Comparison of ENCODE assay signal across 15 cellular contexts in the genomic region with DNA sequence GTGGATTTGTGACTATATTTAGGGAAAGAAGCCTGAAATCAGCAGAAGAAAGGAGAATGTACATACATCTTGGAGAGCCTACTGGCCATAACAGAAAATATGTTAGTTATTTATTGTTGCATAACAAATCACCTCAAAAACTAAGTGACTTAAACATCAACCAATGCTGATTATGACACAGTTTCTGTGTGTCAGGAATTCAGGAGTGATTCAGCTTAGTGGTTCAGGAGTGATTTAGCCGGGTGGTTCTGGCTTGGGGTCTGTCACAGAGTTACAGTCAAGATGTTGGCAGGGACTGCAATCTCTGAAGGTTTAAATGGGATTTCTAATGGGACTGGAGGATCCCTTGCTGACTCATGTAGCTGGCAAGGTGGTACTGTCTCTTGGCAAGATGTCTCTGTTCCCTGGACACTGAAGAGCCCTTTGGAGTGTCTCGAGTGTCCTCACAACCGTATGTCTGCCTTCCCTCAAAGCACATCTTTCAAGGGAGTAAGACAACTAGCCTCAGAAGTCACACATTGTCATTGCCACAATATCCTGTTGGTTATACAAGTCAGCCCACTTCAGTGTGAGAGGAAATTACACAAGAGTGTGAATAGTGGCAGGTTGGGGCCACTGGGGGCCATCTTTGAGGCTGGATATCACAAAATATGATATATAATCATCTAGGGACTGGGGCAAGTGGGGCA.
DNase-seq lines count a peak whose midpoint lies in the region; ATAC-seq and TF ChIP-seq lines count a peak whose summit lies in the region.
"Had no signal": no experiment of that assay in that cellular context is flagged by ENCODE, and none has a peak within 500 bp of the region (broad histone marks: within the 10 kb centered on the region; RNA-seq: fewer than 3 reads in every experiment).

No MANE protein-coding gene starts in this region.

- no peak overlapping the region for H3K27ac Mint-ChIP-seq in CD4-positive, alpha-beta T cell
- H3K27ac Mint-ChIP-seq: type B pancreatic cell had no signal

- no peaks in the 10 kb centered on the region for H3K27me3 ChIP-seq in CD4-positive, alpha-beta T cell (ENCODE audit: control insufficient read depth, insufficient read depth, low read length)
- no peaks in the 10 kb centered on the region for H3K27me3 ChIP-seq in H7 (ENCODE audit: control insufficient read depth, insufficient read depth, low read length)

- no peaks in the 10 kb centered on the region for H3K9me3 Mint-ChIP-seq in CD4-positive, alpha-beta T cell

- ATAC-seq in CD4-positive, alpha-beta T cell (ENCODE audit: poor library complexity): peak; percentile 11
- ATAC-seq in esophagus mucosa: no peak
- ATAC-seq: GM12878 had no signal

- peaks cover 15% of the 10 kb centered on the region for H3K4me1 Mint-ChIP-seq in CD4-positive, alpha-beta T cell (ENCODE audit: low read depth)

- CTCF ChIA-PET in CD4-positive, alpha-beta T cell (lab: Charles Lee): no interaction called here

- no peak for DNase-seq in CD4-positive, alpha-beta T cell
- DNase-seq in GDM1 (lab: John Stamatoyannopoulos, UW): peak; percentile 30
- DNase-seq in NCI-H446 treated with DMSO at 0.1 percent for 48 hours (lab: John Stamatoyannopoulos, UW): peak; percentile 62
- DNase-seq in epithelial cell of proximal tubule (ENCODE audit: low read depth): peak; percentile 50
- DNase-seq in glomerular visceral epithelial cell (ENCODE audit: extremely low spot score): no peak
- DNase-seq in DMS114 treated with DMSO at 0.1 percent for 48 hours (lab: John Stamatoyannopoulos, UW; ENCODE audit: unreplicated experiment): no peak
- no peak for DNase-seq in H7
- DNase-seq: activated CD4-positive, alpha-beta T cell treated with anti-CD3 and anti-CD28 coated beads for 1 hour; NCI-H1417; SW 1271 had no signal

- H3K27me3 Mint-ChIP-seq in CD4-positive, alpha-beta T cell: no peaks in the 10 kb centered on the region

- intact Hi-C loops in CD4-positive, alpha-beta T cell (cut with DNase I, micrococcal nuclease): no loop called here

- H3K4me3 Mint-ChIP-seq in CD4-positive, alpha-beta T cell: no peak overlapping the region
- H3K4me3 Mint-ChIP-seq: type B pancreatic cell had no signal

- TF ChIP-seq CTCF in CD4-positive, alpha-beta T cell (IDR thresholded peaks at IDR 0.05): no peak
- no peak for TF ChIP-seq CTCF in epithelial cell of proximal tubule (conservative IDR thresholded peaks at IDR 0.05; ENCODE audit: low read depth, low read length)

- H3K9me3 ChIP-seq in CD4-positive, alpha-beta T cell (ENCODE audit: control insufficient read depth, low read length): no peaks in the 10 kb centered on the region

- no peak overlapping the region for H3K4me3 ChIP-seq in epithelial cell of proximal tubule (ENCODE audit: low read depth, low read length)
- no peak overlapping the region for H3K4me3 ChIP-seq in H7 (ENCODE audit: insufficient read depth, low read depth, low read length)
- H3K4me3 ChIP-seq: coronary artery, GM12878, skin epidermis had no signal

- H3K27ac ChIP-seq in CD4-positive, alpha-beta T cell (ENCODE audit: low read depth, low read length): no peak overlapping the region
- H3K27ac ChIP-seq: coronary artery, skin epidermis had no signal

- no peaks in the 10 kb centered on the region for H3K36me3 ChIP-seq in H7 (replicated peaks; ENCODE audit: control insufficient read depth, insufficient read depth, low read length)

- POLR2A ChIA-PET in CD4-positive, alpha-beta T cell (lab: Charles Lee): no interaction called here

- H3K36me3 Mint-ChIP-seq in CD4-positive, alpha-beta T cell (ENCODE audit: low read depth): no peaks in the 10 kb centered on the region
- H3K36me3 Mint-ChIP-seq: type B pancreatic cell had no signal

Comparison
In these comparisons a context has a peak if more than half of its experiments do, and no peak if none do; other contexts are left out.
1. DNase-seq: peak in GDM1 (single experiment), NCI-H446 treated with DMSO at 0.1 percent for 48 hours (single experiment) and epithelial cell of proximal tubule (single experiment); none in CD4-positive, alpha-beta T cell (0 of 10), glomerular visceral epithelial cell (single experiment), DMS114 treated with DMSO at 0.1 percent for 48 hours (single experiment) and H7 (single experiment).